In genomic region chr7:12220321-12221046, GRCh38 we compare ENCODE assay signal across 1 cellular context.
TF ChIP-seq lines count a peak whose summit lies in the region.

No MANE protein-coding gene starts in this region.

TF ChIP-seq in GM23338, 12 proteins besides CTCF, POLR2A, EP300 and RAD21 (continued from another document):
- TF ChIP-seq ZNF462 (CRISPR knock-in tag; IDR thresholded peaks at IDR 0.05) (no peak), POLR2AphosphoS5 (IDR thresholded peaks at IDR 0.05; ENCODE audit: low read depth) (no peak), EZH2 (IDR thresholded peaks at IDR 0.05; ENCODE audit: low read depth, unreplicated experiment) (no peak), ZNF114 (CRISPR knock-in tag; IDR thresholded peaks at IDR 0.05) (no peak), JUNB (IDR thresholded peaks at IDR 0.05; ENCODE audit: unreplicated experiment) (no peak), ZNF331 (CRISPR knock-in tag; IDR thresholded peaks at IDR 0.05; ENCODE audit: low read depth) (no peak), ETS1 (IDR thresholded peaks at IDR 0.05) (no peak), EZH2phosphoT487 (IDR thresholded peaks at IDR 0.05; ENCODE audit: unreplicated experiment) (no peak), STAT1 (IDR thresholded peaks at IDR 0.05; ENCODE audit: unreplicated experiment) (no peak)
- TF ChIP-seq, protein P1, sequence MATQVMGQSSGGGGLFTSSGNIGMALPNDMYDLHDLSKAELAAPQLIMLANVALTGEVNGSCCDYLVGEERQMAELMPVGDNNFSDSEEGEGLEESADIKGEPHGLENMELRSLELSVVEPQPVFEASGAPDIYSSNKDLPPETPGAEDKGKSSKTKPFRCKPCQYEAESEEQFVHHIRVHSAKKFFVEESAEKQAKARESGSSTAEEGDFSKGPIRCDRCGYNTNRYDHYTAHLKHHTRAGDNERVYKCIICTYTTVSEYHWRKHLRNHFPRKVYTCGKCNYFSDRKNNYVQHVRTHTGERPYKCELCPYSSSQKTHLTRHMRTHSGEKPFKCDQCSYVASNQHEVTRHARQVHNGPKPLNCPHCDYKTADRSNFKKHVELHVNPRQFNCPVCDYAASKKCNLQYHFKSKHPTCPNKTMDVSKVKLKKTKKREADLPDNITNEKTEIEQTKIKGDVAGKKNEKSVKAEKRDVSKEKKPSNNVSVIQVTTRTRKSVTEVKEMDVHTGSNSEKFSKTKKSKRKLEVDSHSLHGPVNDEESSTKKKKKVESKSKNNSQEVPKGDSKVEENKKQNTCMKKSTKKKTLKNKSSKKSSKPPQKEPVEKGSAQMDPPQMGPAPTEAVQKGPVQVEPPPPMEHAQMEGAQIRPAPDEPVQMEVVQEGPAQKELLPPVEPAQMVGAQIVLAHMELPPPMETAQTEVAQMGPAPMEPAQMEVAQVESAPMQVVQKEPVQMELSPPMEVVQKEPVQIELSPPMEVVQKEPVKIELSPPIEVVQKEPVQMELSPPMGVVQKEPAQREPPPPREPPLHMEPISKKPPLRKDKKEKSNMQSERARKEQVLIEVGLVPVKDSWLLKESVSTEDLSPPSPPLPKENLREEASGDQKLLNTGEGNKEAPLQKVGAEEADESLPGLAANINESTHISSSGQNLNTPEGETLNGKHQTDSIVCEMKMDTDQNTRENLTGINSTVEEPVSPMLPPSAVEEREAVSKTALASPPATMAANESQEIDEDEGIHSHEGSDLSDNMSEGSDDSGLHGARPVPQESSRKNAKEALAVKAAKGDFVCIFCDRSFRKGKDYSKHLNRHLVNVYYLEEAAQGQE (IDR thresholded peaks at IDR 0.05; ENCODE audit: unreplicated experiment): no peak
